8 cellular contexts compared by ENCODE assay signal in the genomic region with DNA sequence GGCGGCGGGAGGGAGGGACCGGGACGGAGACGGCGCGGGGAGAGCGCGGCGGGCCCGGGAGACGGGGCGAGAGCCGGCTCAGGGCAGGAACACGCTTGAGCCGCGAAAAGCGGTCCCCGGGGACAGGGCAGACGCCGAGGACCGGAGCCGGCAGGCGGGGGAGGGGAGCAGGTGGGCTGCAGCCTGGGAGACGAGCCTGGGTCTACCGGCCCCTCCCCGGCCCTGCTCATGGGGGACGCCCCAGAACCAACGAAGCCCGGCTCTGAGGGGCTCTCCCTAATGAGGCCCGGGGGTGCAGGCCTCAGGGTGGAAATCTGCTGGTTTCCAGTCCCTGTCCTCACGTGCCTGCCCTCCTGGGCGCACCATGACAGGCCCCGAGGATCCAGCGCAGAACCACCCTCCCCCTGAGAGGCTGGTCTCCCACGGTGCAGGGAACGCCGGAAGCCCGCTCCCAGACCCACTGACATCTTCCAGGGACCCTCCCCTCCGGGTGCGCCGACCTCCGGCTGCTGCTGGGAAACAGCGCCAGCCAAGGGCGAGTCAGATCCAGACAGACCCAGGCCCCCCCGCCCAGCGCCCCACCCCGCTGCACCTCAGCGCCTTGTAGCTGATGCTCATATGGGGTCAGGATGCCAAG. TPM values are rescaled to one million over a fixed set of nuclear protein-coding genes. Genes with fewer than 3 reads are reported as not detected.
DNase-seq lines count a peak whose midpoint lies in the region; ATAC-seq and TF ChIP-seq lines count a peak whose summit lies in the region.
"Had no signal": no experiment of that assay in that cellular context is flagged by ENCODE, and none has a peak within 500 bp of the region (broad histone marks: within the 10 kb centered on the region; RNA-seq: fewer than 3 reads in every experiment).

No MANE protein-coding gene starts in this region.

- H3K27ac ChIP-seq in fibroblast of lung (ENCODE audit: insufficient read depth, low read length) (no peak overlapping the region), smooth muscle cell (ENCODE audit: low read depth) (no peak overlapping the region)

- TF ChIP-seq CTCF in fibroblast of lung (conservative IDR thresholded peaks at IDR 0.05 in 1 of 2, IDR thresholded peaks at IDR 0.05 in 1 of 2; ENCODE audit: low read depth in 1 of 2, low read length in 2 of 2) (no peak), smooth muscle cell (IDR thresholded peaks at IDR 0.05; ENCODE audit: borderline replicate concordance, insufficient read depth, poor library complexity, severe bottlenecking) (no peak)

- no peaks in the 10 kb centered on the region for H4K20me1 ChIP-seq in fibroblast of lung (ENCODE audit: control insufficient read depth, extremely low read depth, insufficient read depth, low read length)
- H4K20me1 ChIP-seq in smooth muscle cell (ENCODE audit: low read depth), result no peaks in the 10 kb centered on the region

- H3K4me2 ChIP-seq in fibroblast of lung (ENCODE audit: extremely low read depth, insufficient read depth, low read length) (no peak overlapping the region), smooth muscle cell (peak overlapping the region; percentile 85)

- peak; percentile 29 for DNase-seq in NCI-H1105 treated with DMSO at 0.1 percent for 48 hours (lab: John Stamatoyannopoulos, UW)
- DNase-seq in NCI-H1105 (lab: John Stamatoyannopoulos, UW), result no peak
- no peak for DNase-seq in fibroblast of lung (ENCODE audit: low read depth in 2 of 2)
- DNase-seq in smooth muscle cell (lab: John Stamatoyannopoulos, UW; ENCODE audit: unreplicated experiment), result no peak

- no peaks in the 10 kb centered on the region for H3K36me3 ChIP-seq in fibroblast of lung (ENCODE audit: control insufficient read depth, insufficient read depth, low read length)
- no peaks in the 10 kb centered on the region for H3K36me3 ChIP-seq in smooth muscle cell (ENCODE audit: low read depth)

- H3K4me3 ChIP-seq in fibroblast of lung (replicated peaks in 1 of 4; ENCODE audit: control extremely low read depth in 1 of 4, insufficient read depth in 1 of 4, low read depth in 3 of 4, low read length in 4 of 4) (no peak overlapping the region), smooth muscle cell (peak overlapping the region; percentile 42)

- H3K9me3 ChIP-seq in fibroblast of lung (ENCODE audit: control insufficient read depth, insufficient read depth, low read depth, low read length) (no peaks in the 10 kb centered on the region), smooth muscle cell (replicated peaks; ENCODE audit: low read depth) (no peaks in the 10 kb centered on the region)

- 39% methylated on average over 17 of the region's 49 CpGs for WGBS in smooth muscle cell (ENCODE audit: low lambda C conversion rate)

- no peak for ATAC-seq in HG02588 (IDR thresholded peaks at IDR 0.05; ENCODE audit: unreplicated experiment)
- ATAC-seq in HG02981 (IDR thresholded peaks at IDR 0.05; ENCODE audit: unreplicated experiment), result no peak

- no peaks in the 10 kb centered on the region for H3K4me1 ChIP-seq in fibroblast of lung (ENCODE audit: control insufficient read depth, extremely low read depth, insufficient read depth, low read length)
- peaks cover 3% of the 10 kb centered on the region for H3K4me1 ChIP-seq in smooth muscle cell (ENCODE audit: low read depth)

- H2AFZ ChIP-seq in fibroblast of lung (ENCODE audit: low read length) (no peak overlapping the region), smooth muscle cell (ENCODE audit: low read depth) (no peak overlapping the region)

- H3F3A ChIP-seq in smooth muscle cell (ENCODE audit: low read depth), result no peaks in the 10 kb centered on the region

- H3K9ac ChIP-seq in fibroblast of lung (ENCODE audit: insufficient read depth, low read length) (peak overlapping the region; percentile 16), smooth muscle cell (ENCODE audit: low read depth) (no peak overlapping the region)

- H3K27me3 ChIP-seq in fibroblast of lung (ENCODE audit: control insufficient read depth, insufficient read depth, low read length), result peaks cover 5% of the 10 kb centered on the region
- peaks cover 25% of the 10 kb centered on the region for H3K27me3 ChIP-seq in smooth muscle cell (ENCODE audit: low read depth)

- H3K79me2 ChIP-seq in fibroblast of lung (ENCODE audit: control insufficient read depth, insufficient read depth, low read length), result no peaks in the 10 kb centered on the region
- H3K79me2 ChIP-seq in smooth muscle cell (ENCODE audit: low read depth), result no peaks in the 10 kb centered on the region

RNA-seq across cellular contexts. Expression of a gene that starts 0.6 kb away (rescaled TPM):
- total RNA-seq in fibroblast of lung (1.7 and 2.6 TPM in 2 replicates), smooth muscle cell (1.8 and 5.1 TPM in 2 replicates)
- polyA plus RNA-seq in fibroblast of lung (0.16 and 0.46 TPM in 2 replicates), smooth muscle cell (2.1 and 7.7 TPM in 2 replicates)
- 0.52 and 1.7 TPM in 2 replicates for polyA plus RNA-seq in fibroblast of lung (2012)
- 5.9 TPM in 1 of 2 replicates, not detected in the other for polyA minus RNA-seq in fibroblast of lung (ENCODE audit: low replicate concordance)

RNA-seq across cellular contexts. Expression of a gene that starts 21.1 kb away (rescaled TPM):
- total RNA-seq in fibroblast of lung, result 39.5 and 58.0 TPM in 2 replicates
- polyA plus RNA-seq in fibroblast of lung, result 29.7 and 34.0 TPM in 2 replicates
- polyA plus RNA-seq in fibroblast of lung (2012), result 352 and 430 TPM in 2 replicates
- polyA minus RNA-seq in fibroblast of lung (ENCODE audit: low replicate concordance), result 38.1 and 71.2 TPM in 2 replicates
- 97.7 and 118 TPM in 2 replicates for total RNA-seq in smooth muscle cell
- polyA plus RNA-seq in smooth muscle cell, result 365 and 418 TPM in 2 replicates

RNA-seq across cellular contexts. Expression of a gene that starts 27.0 kb away (rescaled TPM):
- not detected in 2 replicates for total RNA-seq in fibroblast of lung
- polyA plus RNA-seq in fibroblast of lung, result not detected in 2 replicates
- not detected in 2 replicates for polyA plus RNA-seq in fibroblast of lung (2012)
- not detected in 2 replicates for polyA minus RNA-seq in fibroblast of lung (ENCODE audit: low replicate concordance)
- 1.5 and 5.1 TPM in 2 replicates for total RNA-seq in smooth muscle cell
- polyA plus RNA-seq in smooth muscle cell, result 1.8 and 5.7 TPM in 2 replicates
- total RNA-seq: T-helper 1 cell treated with Interleukin-12 subunit alpha and Interleukin-12 subunit beta and Interleukin-4 antibody, amounts not matched to agents 30 ng/mL and 1 ng/mL, for 36 hours had no signal

RNA-seq across cellular contexts. Expression of a gene that starts 37.7 kb away (rescaled TPM):
- total RNA-seq in fibroblast of lung (under 0.01 and 0.17 TPM in 2 replicates), smooth muscle cell (0.09 TPM in 1 of 2 replicates, not detected in the other)
- polyA plus RNA-seq in fibroblast of lung (not detected in 2 replicates), smooth muscle cell (0.05 and 0.15 TPM in 2 replicates)
- polyA plus RNA-seq in fibroblast of lung (2012), result 0.05 and 0.07 TPM in 2 replicates
- polyA minus RNA-seq in fibroblast of lung (ENCODE audit: low replicate concordance), result not detected in 2 replicates
- total RNA-seq: neural crest cell had no signal

RNA-seq across cellular contexts. Expression of a gene that starts 48.1 kb away (rescaled TPM):
- total RNA-seq in fibroblast of lung (not detected in 2 replicates), smooth muscle cell (not detected in 2 replicates)
- polyA plus RNA-seq in fibroblast of lung (not detected in 2 replicates), smooth muscle cell (0.19 TPM in 1 of 2 replicates, not detected in the other)
- polyA plus RNA-seq in fibroblast of lung (2012), result not detected in 2 replicates
- not detected in 2 replicates for polyA minus RNA-seq in fibroblast of lung (ENCODE audit: low replicate concordance)
- total RNA-seq: neural crest cell; T-helper 1 cell treated with Interleukin-12 subunit alpha and Interleukin-12 subunit beta and Interleukin-4 antibody, amounts not matched to agents 30 ng/mL and 1 ng/mL, for 36 hours had no signal
